ENCODE assay signal across 8 cellular contexts in the genomic region with DNA sequence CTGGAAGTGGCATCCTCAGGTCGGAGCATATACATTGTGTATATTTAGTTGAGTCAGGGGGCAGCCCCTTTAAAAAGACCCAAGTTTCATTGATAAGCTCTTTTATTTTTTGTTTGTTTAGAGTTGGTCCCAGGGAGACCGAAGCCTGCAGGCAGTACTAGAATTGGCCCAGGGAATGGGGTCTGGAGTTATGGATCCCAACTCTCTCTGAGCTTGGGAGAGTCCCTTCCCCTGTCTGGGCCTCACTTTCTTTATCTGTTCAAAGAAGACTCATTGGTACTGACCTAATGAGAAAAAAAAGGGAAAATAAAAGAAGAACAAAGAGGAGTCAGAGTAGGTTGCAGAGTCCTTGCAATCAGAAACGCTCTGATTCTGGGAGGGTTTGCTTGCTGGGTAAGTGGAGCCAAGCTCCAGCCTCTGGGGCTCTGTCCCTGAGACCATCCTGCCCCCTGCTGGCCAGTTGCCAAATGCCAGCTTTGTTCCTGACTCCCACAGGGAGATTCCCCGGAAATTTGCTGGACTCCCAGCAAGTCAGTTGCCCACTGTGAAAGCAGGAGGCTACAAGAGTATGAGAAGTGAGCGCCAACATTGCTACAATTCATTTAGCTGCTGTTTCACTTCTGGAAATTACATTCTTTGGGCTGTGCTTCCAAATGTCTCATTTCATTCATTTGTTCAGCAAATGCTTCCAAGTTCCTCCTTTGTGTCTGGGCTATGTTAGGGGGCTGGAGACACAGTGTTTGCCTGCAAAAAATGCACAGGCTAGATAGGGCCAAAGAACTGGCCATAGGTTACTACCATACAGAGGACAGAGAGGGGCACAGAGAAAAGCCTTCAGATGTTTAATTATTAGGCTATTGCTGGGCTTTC.
DNase-seq lines count a peak whose midpoint lies in the region; ATAC-seq and TF ChIP-seq lines count a peak whose summit lies in the region.

No MANE protein-coding gene starts in this region.

- H3K9me3 ChIP-seq in endodermal cell (ENCODE audit: control insufficient read depth, low read length): no peaks in the 10 kb centered on the region
- no peaks in the 10 kb centered on the region for H3K9me3 ChIP-seq in naive thymus-derived CD4-positive, alpha-beta T cell (ENCODE audit: control insufficient read depth in 2 of 3, low read length in 3 of 3)
- no peaks in the 10 kb centered on the region for H3K9me3 ChIP-seq in tibial artery

- H3K36me3 ChIP-seq in endodermal cell (ENCODE audit: control insufficient read depth, insufficient read depth, low read length): no peaks in the 10 kb centered on the region
- H3K36me3 ChIP-seq in naive thymus-derived CD4-positive, alpha-beta T cell (ENCODE audit: control insufficient read depth in 2 of 3, insufficient read depth in 3 of 3, low read length in 3 of 3): no peaks in the 10 kb centered on the region
- H3K36me3 ChIP-seq in tibial artery: no peaks in the 10 kb centered on the region

- peak; percentile 98 for TF ChIP-seq CTCF in endodermal cell (conservative IDR thresholded peaks at IDR 0.05)
- TF ChIP-seq CTCF in tibial artery (IDR thresholded peaks at IDR 0.05): peak in 1 of 2 experiments; percentile 17

- no peaks in the 10 kb centered on the region for H3K4me1 Mint-ChIP-seq in activated CD4-positive, alpha-beta memory T cell treated with anti-CD3 and anti-CD28 coated beads for 36 hours (ENCODE audit: low read depth)
- H3K4me1 Mint-ChIP-seq in endodermal cell: peaks cover 9% of the 10 kb centered on the region
- H3K4me1 Mint-ChIP-seq in naive thymus-derived CD4-positive, alpha-beta T cell: peaks cover 0 to 6% (median 0%) of the 10 kb centered on the region in 7 donors

- POLR2A ChIA-PET in activated CD4-positive, alpha-beta memory T cell treated with anti-CD3 and anti-CD28 coated beads for 36 hours (lab: Charles Lee): interaction anchor here (0.6 to 1.1 kb wide), 2 partner anchors 13 to 96 kb away, joined by 3 to 5 read pairs; no protein-coding TSS in a partner anchor
- POLR2A ChIA-PET in naive thymus-derived CD4-positive, alpha-beta T cell (lab: Charles Lee): no interaction called here

- H3K27ac ChIP-seq in endodermal cell (ENCODE audit: low read depth, low read length): no peak overlapping the region
- H3K27ac ChIP-seq in naive thymus-derived CD4-positive, alpha-beta T cell (ENCODE audit: low read depth, low read length): no peak overlapping the region
- no peak overlapping the region for H3K27ac ChIP-seq in tibial artery

- H3K4me1 ChIP-seq in endodermal cell (ENCODE audit: control insufficient read depth, insufficient read depth, low read length) (peaks cover 5% of the 10 kb centered on the region), tibial artery (no peaks in the 10 kb centered on the region)
- no peaks in the 10 kb centered on the region for H3K4me1 ChIP-seq in naive thymus-derived CD4-positive, alpha-beta T cell (ENCODE audit: control insufficient read depth in 2 of 2, insufficient read depth in 2 of 2, low read length in 2 of 2)

- intact Hi-C loops in activated CD4-positive, alpha-beta memory T cell treated with anti-CD3 and anti-CD28 coated beads for 36 hours (cut with micrococcal nuclease): loop anchor here (2.0 kb wide), 2 partner anchors 96 to 322 kb away; no protein-coding TSS in a partner anchor
- intact Hi-C loops in naive thymus-derived CD4-positive, alpha-beta T cell (cut with micrococcal nuclease): loop anchor here (1.0 to 5.0 kb wide), 5 partner anchors 96 to 322 kb away; no protein-coding TSS in a partner anchor
- intact Hi-C loops in tibial artery (cut with DNase I; ENCODE audit: low total_unique reads): no loop called here

- no peak overlapping the region for H3K27ac Mint-ChIP-seq in activated CD4-positive, alpha-beta memory T cell treated with anti-CD3 and anti-CD28 coated beads for 36 hours
- H3K27ac Mint-ChIP-seq in endodermal cell: no peak overlapping the region
- no peak overlapping the region for H3K27ac Mint-ChIP-seq in naive thymus-derived CD4-positive, alpha-beta T cell

- H3K4me3 Mint-ChIP-seq in activated CD4-positive, alpha-beta memory T cell treated with anti-CD3 and anti-CD28 coated beads for 36 hours: no peak overlapping the region
- H3K4me3 Mint-ChIP-seq in endodermal cell: no peak overlapping the region
- no peak overlapping the region for H3K4me3 Mint-ChIP-seq in naive thymus-derived CD4-positive, alpha-beta T cell

- CTCF ChIA-PET in activated CD4-positive, alpha-beta memory T cell treated with anti-CD3 and anti-CD28 coated beads for 36 hours (lab: Charles Lee): interaction anchor here (0.6 to 5.3 kb wide), 48 partner anchors 11 to 539 kb away, joined by 3 to 72 read pairs (median 4); a partner anchor contains a TSS
- CTCF ChIA-PET in naive thymus-derived CD4-positive, alpha-beta T cell (lab: Charles Lee): interaction anchor here (0.5 to 5.0 kb wide), 11 partner anchors 10 to 564 kb away, joined by 3 to 43 read pairs (median 3); no protein-coding TSS in a partner anchor

- DNase-seq in DMS79 (lab: John Stamatoyannopoulos, UW) (peak; percentile 28), NCI-H526 treated with DMSO at 0.1 percent for 48 hours (lab: John Stamatoyannopoulos, UW) (peak; percentile 41), endodermal cell (peak; percentile 97), tibial artery (no peak)
- DNase-seq in activated CD4-positive, alpha-beta memory T cell treated with anti-CD3 and anti-CD28 coated beads for 36 hours: peak; percentile 81
- peak in 8 of 9 donors; percentile 33 to 71 (median 40) for DNase-seq in naive thymus-derived CD4-positive, alpha-beta T cell
- peak in 5 of 6 experiments; percentile 27 to 53 (median 40) for DNase-seq in stimulated activated naive CD4-positive, alpha-beta T cell (lab: John Stamatoyannopoulos, UW)

- H3K27me3 ChIP-seq in endodermal cell (ENCODE audit: control insufficient read depth, insufficient read depth, low read length, poor library complexity, severe bottlenecking) (no peaks in the 10 kb centered on the region), tibial artery (no peaks in the 10 kb centered on the region)
- H3K27me3 ChIP-seq in naive thymus-derived CD4-positive, alpha-beta T cell (ENCODE audit: control insufficient read depth in 2 of 2, insufficient read depth in 2 of 2, low read length in 2 of 2): no peaks in the 10 kb centered on the region

- no peak overlapping the region for H3K4me3 ChIP-seq in endodermal cell (ENCODE audit: low read length)
- no peak overlapping the region for H3K4me3 ChIP-seq in naive thymus-derived CD4-positive, alpha-beta T cell (ENCODE audit: low read length)
- no peak overlapping the region for H3K4me3 ChIP-seq in tibial artery

- H3K36me3 Mint-ChIP-seq in activated CD4-positive, alpha-beta memory T cell treated with anti-CD3 and anti-CD28 coated beads for 36 hours: no peaks in the 10 kb centered on the region
- H3K36me3 Mint-ChIP-seq in endodermal cell (ENCODE audit: low read depth): no peaks in the 10 kb centered on the region
- H3K36me3 Mint-ChIP-seq in naive thymus-derived CD4-positive, alpha-beta T cell: no peaks in the 10 kb centered on the region

- WGBS in endodermal cell (ENCODE audit: insufficient coverage in 1 of 2, insufficient read length in 1 of 2), 2 experiments: 46 to 47% methylated on average over 5 of the region's 5 CpGs

- peak; percentile 66 for ATAC-seq in HG02852 (IDR thresholded peaks at IDR 0.05; ENCODE audit: unreplicated experiment)
- peak; percentile 73 for ATAC-seq in naive thymus-derived CD4-positive, alpha-beta T cell

- H3K27me3 Mint-ChIP-seq in activated CD4-positive, alpha-beta memory T cell treated with anti-CD3 and anti-CD28 coated beads for 36 hours: no peaks in the 10 kb centered on the region
- H3K27me3 Mint-ChIP-seq in endodermal cell (ENCODE audit: insufficient read depth): no peaks in the 10 kb centered on the region
- no peaks in the 10 kb centered on the region for H3K27me3 Mint-ChIP-seq in naive thymus-derived CD4-positive, alpha-beta T cell

- H3K9me3 Mint-ChIP-seq in activated CD4-positive, alpha-beta memory T cell treated with anti-CD3 and anti-CD28 coated beads for 36 hours: no peaks in the 10 kb centered on the region
- peaks cover 9% of the 10 kb centered on the region for H3K9me3 Mint-ChIP-seq in endodermal cell
- no peaks in the 10 kb centered on the region for H3K9me3 Mint-ChIP-seq in naive thymus-derived CD4-positive, alpha-beta T cell

- H3K9ac ChIP-seq in endodermal cell (ENCODE audit: extremely low read depth, low read length, poor library complexity, severe bottlenecking): no peak overlapping the region

Comparison
In these comparisons a context has a peak if more than half of its experiments do, and no peak if none do; other contexts are left out.
1. DNase-seq: peak in DMS79 (single experiment), NCI-H526 treated with DMSO at 0.1 percent for 48 hours (single experiment), activated CD4-positive, alpha-beta memory T cell treated with anti-CD3 and anti-CD28 coated beads for 36 hours (single experiment), endodermal cell (single experiment), naive thymus-derived CD4-positive, alpha-beta T cell (8 of 9) and stimulated activated naive CD4-positive, alpha-beta T cell (5 of 6); none in tibial artery (0 of 2).